9 cellular contexts compared by ENCODE assay signal in the genomic region with DNA sequence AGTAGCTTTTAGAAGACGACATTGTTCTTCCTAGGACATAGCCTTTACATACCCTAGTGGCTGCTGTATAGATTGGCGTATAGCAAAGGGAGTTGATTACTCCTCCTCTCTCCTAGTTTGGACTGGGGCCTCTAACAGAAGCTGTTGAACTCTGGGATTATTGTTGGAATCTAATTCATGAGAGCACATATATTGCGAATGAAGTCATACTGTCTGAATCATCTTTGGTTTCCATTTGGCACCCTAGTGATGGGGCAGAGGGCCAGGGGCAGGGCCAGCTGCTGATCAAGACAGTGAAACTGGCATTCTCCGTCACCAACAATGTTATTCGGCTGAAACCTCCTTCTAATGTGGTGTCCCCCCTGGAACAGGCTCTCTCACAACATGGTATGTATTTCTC. TPM values are rescaled to one million over a fixed set of nuclear protein-coding genes. Genes with fewer than 3 reads are reported as not detected.
A peak's percentile ranks its signal among the peaks of the same experiment; 100 is the strongest.
DNase-seq lines count a peak whose midpoint lies in the region; ATAC-seq and TF ChIP-seq lines count a peak whose summit lies in the region.
"Had no signal": no experiment of that assay in that cellular context is flagged by ENCODE, and none has a peak within 500 bp of the region (broad histone marks: within the 10 kb centered on the region; RNA-seq: fewer than 3 reads in every experiment).

No MANE protein-coding gene starts in this region.

- peak overlapping the region in 1 of 2 experiments; percentile 68; a peak in 2 of 4 replicates for H3K27ac ChIP-seq in SK-N-SH (ENCODE audit: low read depth in 2 of 2, low read length in 1 of 2)
- H3K27ac ChIP-seq in fibroblast of lung (ENCODE audit: insufficient read depth, low read length) = peak overlapping the region; percentile 37
- H3K27ac ChIP-seq: parathyroid adenoma had no signal

- H3K4me2 ChIP-seq in SK-N-SH = peak overlapping the region; percentile 23; the same call in 1 of the 2 replicates
- peak overlapping the region; percentile 46 for H3K4me2 ChIP-seq in fibroblast of lung (ENCODE audit: extremely low read depth, insufficient read depth, low read length)

- H3K27me3 Mint-ChIP-seq in nephron progenitor cell (ENCODE audit: low read depth, poor library complexity) = peaks cover 2% of the 10 kb centered on the region

- no peaks in the 10 kb centered on the region for H4K20me1 ChIP-seq in SK-N-SH (ENCODE audit: insufficient read depth)
- no peaks in the 10 kb centered on the region for H4K20me1 ChIP-seq in fibroblast of lung (ENCODE audit: control insufficient read depth, extremely low read depth, insufficient read depth, low read length)

- peak; percentile 33 for DNase-seq in BJ (ENCODE audit: low read depth)
- no peak for DNase-seq in SK-N-SH
- DNase-seq in fibroblast of lung (ENCODE audit: low read depth in 2 of 2) = peak; percentile 84 to 88
- no peak for DNase-seq in sciatic nerve (ENCODE audit: low spot score)
- no peak for DNase-seq in ureter (ENCODE audit: low spot score)
- DNase-seq in nephron progenitor cell = no peak

- no peak overlapping the region for H3K27ac Mint-ChIP-seq in nephron progenitor cell

- H3K4me1 ChIP-seq in SK-N-SH (ENCODE audit: control insufficient read depth in 1 of 2, insufficient read depth in 2 of 2, low read depth in 1 of 2, low read length in 1 of 2) = peaks cover 0 to 5% of the 10 kb centered on the region in 2 experiments; a peak in 1 of 4 replicates
- H3K4me1 ChIP-seq in fibroblast of lung (ENCODE audit: control insufficient read depth, extremely low read depth, insufficient read depth, low read length) = peaks cover 7% of the 10 kb centered on the region
- H3K4me1 ChIP-seq: parathyroid adenoma had no signal

- CTCF ChIA-PET in BJ (lab: Yijun Ruan, JAX) = interaction anchor here (1.0 to 1.7 kb wide), 5 partner anchors 11 to 126 kb away, joined by 3 to 8 read pairs (median 6); no protein-coding TSS in a partner anchor
- CTCF ChIA-PET in SK-N-SH (lab: Yijun Ruan, JAX) = interaction anchor here (0.9 to 2.8 kb wide), 3 partner anchors 10 to 20 kb away, joined by 4 to 7 read pairs (median 5); no protein-coding TSS in a partner anchor

- H3K79me2 ChIP-seq in SK-N-SH (ENCODE audit: insufficient read depth) (no peaks in the 10 kb centered on the region), fibroblast of lung (ENCODE audit: control insufficient read depth, insufficient read depth, low read length) (no peaks in the 10 kb centered on the region)
- H3K79me2 ChIP-seq: parathyroid adenoma had no signal

- H2AFZ ChIP-seq in SK-N-SH (ENCODE audit: low read depth) = no peak overlapping the region
- H2AFZ ChIP-seq in fibroblast of lung (ENCODE audit: low read length) = no peak overlapping the region
- H2AFZ ChIP-seq: parathyroid adenoma had no signal

- TF ChIP-seq CTCF in BJ (IDR thresholded peaks at IDR 0.05; ENCODE audit: insufficient read depth, low read depth, low read length) (no peak), SK-N-SH (IDR thresholded peaks at IDR 0.05) (peak; percentile 11; the same call in 1 of the 2 replicates), fibroblast of lung (conservative IDR thresholded peaks at IDR 0.05 in 1 of 2, IDR thresholded peaks at IDR 0.05 in 1 of 2; ENCODE audit: low read depth in 1 of 2, low read length in 2 of 2) (peak in 1 of 2 donors; percentile 13), nephron progenitor cell (IDR thresholded peaks at IDR 0.05) (no peak)

- TF ChIP-seq RAD21 in SK-N-SH (IDR thresholded peaks at IDR 0.05; ENCODE audit: low read length) = no peak

- H3K4me3 ChIP-seq in BJ (ENCODE audit: low read depth, low read length) = no peak overlapping the region
- no peak overlapping the region for H3K4me3 ChIP-seq in SK-N-SH (ENCODE audit: low read depth in 2 of 2, low read length in 1 of 2)
- H3K4me3 ChIP-seq in fibroblast of lung (replicated peaks in 1 of 4; ENCODE audit: control extremely low read depth in 1 of 4, insufficient read depth in 1 of 4, low read depth in 3 of 4, low read length in 4 of 4) = peak overlapping the region in 1 of 4 experiments; percentile 7

- H3K9ac ChIP-seq in SK-N-SH = no peak overlapping the region
- no peak overlapping the region for H3K9ac ChIP-seq in fibroblast of lung (ENCODE audit: insufficient read depth, low read length)
- H3K9ac ChIP-seq: parathyroid adenoma had no signal

- intact Hi-C loops in sciatic nerve (cut with DNase I) = no loop called here

- no peak overlapping the region for H3K4me3 Mint-ChIP-seq in nephron progenitor cell

- 64% methylated on average over 5 of the region's 5 CpGs for WGBS in SK-N-SH (ENCODE audit: low lambda C conversion rate)

- no peaks in the 10 kb centered on the region for H3K9me3 ChIP-seq in SK-N-SH
- H3K9me3 ChIP-seq in fibroblast of lung (ENCODE audit: control insufficient read depth, insufficient read depth, low read depth, low read length) = no peaks in the 10 kb centered on the region

- ATAC-seq in sciatic nerve (peak; percentile 39), HG03565 (IDR thresholded peaks at IDR 0.05; ENCODE audit: unreplicated experiment) (no peak), GM18858 (IDR thresholded peaks at IDR 0.05; ENCODE audit: unreplicated experiment) (no peak)

- H3K4me1 Mint-ChIP-seq in nephron progenitor cell = no peaks in the 10 kb centered on the region

- TF ChIP-seq EP300 in SK-N-SH (IDR thresholded peaks at IDR 0.05; ENCODE audit: borderline replicate concordance in 1 of 2, low read depth in 1 of 2, low read length in 1 of 2) = no peak

- H3K27me3 ChIP-seq in BJ (ENCODE audit: control insufficient read depth, insufficient read depth, low read length) (no peaks in the 10 kb centered on the region), SK-N-SH (ENCODE audit: insufficient read depth) (no peaks in the 10 kb centered on the region), fibroblast of lung (ENCODE audit: control insufficient read depth, insufficient read depth, low read length) (no peaks in the 10 kb centered on the region)

- H3K9me2 ChIP-seq in SK-N-SH = no peaks in the 10 kb centered on the region

- H3K36me3 ChIP-seq in BJ (ENCODE audit: control insufficient read depth, insufficient read depth, low read length) (peaks cover 14% of the 10 kb centered on the region), SK-N-SH (replicated peaks in 1 of 2; ENCODE audit: control insufficient read depth in 1 of 2, insufficient read depth in 2 of 2, low read length in 1 of 2) (peaks cover 50 to 53% of the 10 kb centered on the region in 2 experiments), fibroblast of lung (ENCODE audit: control insufficient read depth, insufficient read depth, low read length) (peaks cover 22% of the 10 kb centered on the region)

- POLR2A ChIA-PET in BJ (lab: Charles Lee) (interaction anchor here (1.0 kb wide), 1 partner anchor 286 kb away, joined by 3 read pairs; no protein-coding TSS in a partner anchor), SK-N-SH (lab: Yijun Ruan, JAX) (no interaction called here)

- H3K36me3 Mint-ChIP-seq in nephron progenitor cell (ENCODE audit: low read depth) = peaks cover 48% of the 10 kb centered on the region

- peaks cover 10% of the 10 kb centered on the region for H3F3A ChIP-seq in SK-N-SH (replicated peaks; ENCODE audit: insufficient read depth)

- H3K9me3 Mint-ChIP-seq in nephron progenitor cell = no peaks in the 10 kb centered on the region

TF ChIP-seq in SK-N-SH, 30 proteins besides CTCF, POLR2A, EP300 and RAD21 (continues in another document):
- peak; percentile 87 for TF ChIP-seq JUND (IDR thresholded peaks at IDR 0.05)
- TF ChIP-seq NFIC (IDR thresholded peaks at IDR 0.05; ENCODE audit: borderline replicate concordance) = peak; percentile 82
- peak; percentile 86; the same call in 1 of the 2 replicates for TF ChIP-seq FOSL2 (IDR thresholded peaks at IDR 0.05; ENCODE audit: borderline replicate concordance, low read depth)
- TF ChIP-seq TAF1 (IDR thresholded peaks at IDR 0.05; ENCODE audit: borderline replicate concordance, low read depth, low read length) = 0 out of 2 replicates have a peak, but pooled peaks have one; percentile 22

RNA-seq across cellular contexts. Expression of a gene that starts 40.3 kb away (rescaled TPM):
- 34.9 and 49.2 TPM in 2 replicates for polyA plus RNA-seq in BJ (2011; rRNA removed)
- polyA minus RNA-seq in BJ (2011; rRNA and poly(A)+ RNA removed) = 83.1 and 96.7 TPM in 2 replicates
- polyA plus RNA-seq in SK-N-SH (2012; rRNA removed) = 41.5 and 49.5 TPM in 2 replicates
- 19.7 and 29.6 TPM in 2 replicates for polyA plus RNA-seq in SK-N-SH (2012; cell fraction: cytosol; rRNA removed)
- 74.3 and 77.1 TPM in 2 replicates for polyA plus RNA-seq in SK-N-SH (2012; cell fraction: nucleus; rRNA removed)
- 28.5 and 31.4 TPM in 2 replicates for total RNA-seq in fibroblast of lung
- 28.8 and 65.8 TPM in 2 replicates for polyA plus RNA-seq in fibroblast of lung
- polyA plus RNA-seq in fibroblast of lung (2012) = 21.2 and 43.4 TPM in 2 replicates
- 221 and 261 TPM in 2 replicates for polyA minus RNA-seq in fibroblast of lung (ENCODE audit: low replicate concordance)
- 46.4 TPM for total RNA-seq in sciatic nerve
- 52.1 TPM for total RNA-seq in ureter

RNA-seq across cellular contexts. Expression of a gene that starts 40.3 kb away (rescaled TPM):
- polyA plus RNA-seq in BJ (2011; rRNA removed) (39.8 and 52.7 TPM in 2 replicates), SK-N-SH (2012; rRNA removed) (94.4 and 111 TPM in 2 replicates), fibroblast of lung (27.3 and 38.7 TPM in 2 replicates)
- 26.3 and 36.3 TPM in 2 replicates for polyA minus RNA-seq in BJ (2011; rRNA and poly(A)+ RNA removed)
- polyA plus RNA-seq in SK-N-SH (2012; cell fraction: cytosol; rRNA removed) = 24.8 and 39.7 TPM in 2 replicates
- polyA plus RNA-seq in SK-N-SH (2012; cell fraction: nucleus; rRNA removed) = 624 and 677 TPM in 2 replicates
- total RNA-seq in fibroblast of lung (27.5 and 42.3 TPM in 2 replicates), sciatic nerve (158 TPM), ureter (317 TPM)
- 28.2 and 40.4 TPM in 2 replicates for polyA plus RNA-seq in fibroblast of lung (2012)
- 42.6 and 51.3 TPM in 2 replicates for polyA minus RNA-seq in fibroblast of lung (ENCODE audit: low replicate concordance)

RNA-seq across cellular contexts. Expression of a gene that starts 40.4 kb away (rescaled TPM):
- polyA plus RNA-seq in BJ (2011; rRNA removed) (37.2 and 47.0 TPM in 2 replicates), SK-N-SH (2012; rRNA removed) (23.1 and 31.7 TPM in 2 replicates), fibroblast of lung (31.4 and 37.5 TPM in 2 replicates)
- polyA minus RNA-seq in BJ (2011; rRNA and poly(A)+ RNA removed) = 22.5 and 38.5 TPM in 2 replicates
- 15.8 and 23.1 TPM in 2 replicates for polyA plus RNA-seq in SK-N-SH (2012; cell fraction: cytosol; rRNA removed)
- polyA plus RNA-seq in SK-N-SH (2012; cell fraction: nucleus; rRNA removed) = 12.1 and 15.0 TPM in 2 replicates
- total RNA-seq in fibroblast of lung (24.9 and 29.9 TPM in 2 replicates), sciatic nerve (9.6 TPM), ureter (14.2 TPM)
- polyA plus RNA-seq in fibroblast of lung (2012) = 23.0 and 29.2 TPM in 2 replicates
- polyA minus RNA-seq in fibroblast of lung (ENCODE audit: low replicate concordance) = 59.3 and 75.8 TPM in 2 replicates

RNA-seq across cellular contexts. Expression of a gene that starts 48.6 kb away (rescaled TPM):
- polyA plus RNA-seq in BJ (2011; rRNA removed) = 11.5 and 23.7 TPM in 2 replicates
- 10.9 and 11.9 TPM in 2 replicates for polyA minus RNA-seq in BJ (2011; rRNA and poly(A)+ RNA removed)
- polyA plus RNA-seq in SK-N-SH (2012; rRNA removed) = 21.2 and 26.4 TPM in 2 replicates
- 6.0 and 9.9 TPM in 2 replicates for polyA plus RNA-seq in SK-N-SH (2012; cell fraction: cytosol; rRNA removed)
- 104 and 119 TPM in 2 replicates for polyA plus RNA-seq in SK-N-SH (2012; cell fraction: nucleus; rRNA removed)
- 20.8 and 23.3 TPM in 2 replicates for total RNA-seq in fibroblast of lung
- 9.8 and 11.4 TPM in 2 replicates for polyA plus RNA-seq in fibroblast of lung
- polyA plus RNA-seq in fibroblast of lung (2012) = 10.1 and 15.0 TPM in 2 replicates
- polyA minus RNA-seq in fibroblast of lung (ENCODE audit: low replicate concordance) = 10.7 and 13.3 TPM in 2 replicates
- total RNA-seq in sciatic nerve = 25.5 TPM
- total RNA-seq in ureter = 58.2 TPM

Comparison
In these comparisons a context has a peak if more than half of its experiments do, and no peak if none do; other contexts are left out.
1. DNase-seq: peak in BJ (single experiment) and fibroblast of lung (2 of 2); none in SK-N-SH (single experiment), sciatic nerve (single experiment), ureter (single experiment) and nephron progenitor cell (single experiment).